Comparison of ENCODE assay signal across 8 cellular contexts in the genomic region with DNA sequence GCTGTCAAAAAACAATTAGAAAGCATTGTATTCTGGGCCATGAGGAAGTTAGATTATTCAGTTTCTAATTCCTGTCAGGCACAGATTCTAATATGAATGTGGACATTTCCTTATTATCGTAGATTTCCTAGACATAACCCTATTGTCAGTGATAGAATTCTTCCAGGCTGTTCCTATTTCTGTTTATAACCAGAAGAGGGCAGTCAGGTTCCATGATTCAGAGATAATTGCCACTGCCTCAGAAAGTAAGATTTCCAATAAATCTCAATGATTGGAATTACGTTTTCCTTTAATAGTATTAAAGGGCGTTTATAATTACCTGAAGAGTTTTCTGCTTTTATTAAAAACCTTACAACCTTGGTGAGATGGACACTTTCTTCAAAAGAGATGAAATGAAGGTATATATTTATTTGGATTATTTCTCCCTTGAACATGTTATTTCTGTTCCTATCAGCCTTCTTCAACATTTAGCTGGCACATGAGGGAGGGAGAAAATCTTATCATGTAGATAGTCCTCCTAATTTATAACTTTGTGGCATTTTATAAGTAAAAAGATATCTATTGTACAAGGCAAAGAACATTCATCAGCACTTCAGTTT.
A peak's percentile ranks its signal among the peaks of the same experiment; 100 is the strongest.
DNase-seq lines count a peak whose midpoint lies in the region; ATAC-seq and TF ChIP-seq lines count a peak whose summit lies in the region.

No MANE protein-coding gene starts in this region.

- DNase-seq in CD1c-positive myeloid dendritic cell (ENCODE audit: extremely low spot score) (peak; percentile 15), H7 (peak; percentile 49), NCI-H526 (lab: John Stamatoyannopoulos, UW) (peak; percentile 18 to 75), chondrocyte (ENCODE audit: low spot score) (no peak), medulla oblongata (ENCODE audit: extremely low spot score) (peak; percentile 78), GDM1 (lab: John Stamatoyannopoulos, UW) (no peak)

- no peak for ATAC-seq in stimulated activated memory B cell treated with anti-CD40 and anti-IgM and Interleukin-4, amounts not matched to agents 10 μg/mL and 1 μg/mL and 100 μg/mL, for 72 hours
- no peak for ATAC-seq in HG02610 (IDR thresholded peaks at IDR 0.05; ENCODE audit: unreplicated experiment)

- no peaks in the 10 kb centered on the region for H3K9me3 Mint-ChIP-seq in chondrocyte (ENCODE audit: low read depth)
- no peaks in the 10 kb centered on the region for H3K9me3 Mint-ChIP-seq in stimulated activated memory B cell treated with anti-CD40 and anti-IgM and Interleukin-4, amounts not matched to agents 10 μg/mL and 1 μg/mL and 100 μg/mL, for 72 hours

- no peaks in the 10 kb centered on the region for H3K36me3 ChIP-seq in H7 (replicated peaks; ENCODE audit: control insufficient read depth, insufficient read depth, low read length)

- no peaks in the 10 kb centered on the region for H3K36me3 Mint-ChIP-seq in chondrocyte (ENCODE audit: low read depth)
- H3K36me3 Mint-ChIP-seq in stimulated activated memory B cell treated with anti-CD40 and anti-IgM and Interleukin-4, amounts not matched to agents 10 μg/mL and 1 μg/mL and 100 μg/mL, for 72 hours: no peaks in the 10 kb centered on the region

- H3K4me3 Mint-ChIP-seq in chondrocyte (ENCODE audit: unreplicated experiment): no peak overlapping the region
- H3K4me3 Mint-ChIP-seq in stimulated activated memory B cell treated with anti-CD40 and anti-IgM and Interleukin-4, amounts not matched to agents 10 μg/mL and 1 μg/mL and 100 μg/mL, for 72 hours: no peak overlapping the region

- H3K27me3 Mint-ChIP-seq in chondrocyte (ENCODE audit: low read depth): peaks cover 16% of the 10 kb centered on the region
- H3K27me3 Mint-ChIP-seq in stimulated activated memory B cell treated with anti-CD40 and anti-IgM and Interleukin-4, amounts not matched to agents 10 μg/mL and 1 μg/mL and 100 μg/mL, for 72 hours: peaks cover 20% of the 10 kb centered on the region

- no peaks in the 10 kb centered on the region for H3K27me3 ChIP-seq in H7 (ENCODE audit: control insufficient read depth, insufficient read depth, low read length)

- H3K27ac Mint-ChIP-seq in chondrocyte (ENCODE audit: unreplicated experiment): peak overlapping the region; percentile 65
- H3K27ac Mint-ChIP-seq in stimulated activated memory B cell treated with anti-CD40 and anti-IgM and Interleukin-4, amounts not matched to agents 10 μg/mL and 1 μg/mL and 100 μg/mL, for 72 hours: no peak overlapping the region

- TF ChIP-seq CTCF in chondrocyte (IDR thresholded peaks at IDR 0.05): peak; percentile 95

- no peak overlapping the region for H3K4me3 ChIP-seq in H7 (ENCODE audit: insufficient read depth, low read depth, low read length)

- H3K4me1 Mint-ChIP-seq in chondrocyte (ENCODE audit: low read depth): peaks cover 22% of the 10 kb centered on the region
- H3K4me1 Mint-ChIP-seq in stimulated activated memory B cell treated with anti-CD40 and anti-IgM and Interleukin-4, amounts not matched to agents 10 μg/mL and 1 μg/mL and 100 μg/mL, for 72 hours: no peaks in the 10 kb centered on the region

Comparison
In these comparisons a context has a peak if more than half of its experiments do, and no peak if none do; other contexts are left out.
1. DNase-seq: peak in CD1c-positive myeloid dendritic cell (single experiment), H7 (single experiment), NCI-H526 (2 of 2) and medulla oblongata (single experiment); none in chondrocyte (single experiment) and GDM1 (single experiment).